Comparison of ENCODE assay signal across 11 cellular contexts in the genomic region with DNA sequence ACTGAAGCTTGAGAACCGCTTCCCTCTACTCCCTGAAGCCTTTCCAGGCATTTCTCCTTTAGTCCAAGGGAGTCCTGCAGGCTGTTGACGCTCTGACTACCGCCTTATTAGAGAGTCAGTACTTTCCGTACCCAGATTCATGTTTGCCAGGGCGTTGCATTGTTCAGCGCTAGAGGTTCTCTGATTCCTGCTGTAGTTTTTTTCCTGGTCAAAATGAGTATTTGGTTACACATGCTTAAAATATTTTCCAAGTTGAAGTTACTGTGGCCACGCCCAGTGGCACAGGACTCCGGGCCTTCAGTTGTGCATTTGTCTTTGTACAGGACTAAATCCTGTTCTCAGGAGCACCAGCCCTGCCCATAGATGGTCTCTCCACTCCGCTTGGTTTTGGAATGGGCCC. TPM values are rescaled to one million over a fixed set of nuclear protein-coding genes. Genes with fewer than 3 reads are reported as not detected.
DNase-seq lines count a peak whose midpoint lies in the region; ATAC-seq, FAIRE-seq and TF ChIP-seq lines count a peak whose summit lies in the region.
"Had no signal": no experiment of that assay in that cellular context is flagged by ENCODE, and none has a peak within 500 bp of the region (broad histone marks: within the 10 kb centered on the region; RNA-seq: fewer than 3 reads in every experiment).

No MANE protein-coding gene starts in this region.

- peak; percentile 89 for ATAC-seq in upper lobe of right lung

- H3K27ac Mint-ChIP-seq in astrocyte (ENCODE audit: unreplicated experiment) = peak overlapping the region; percentile 85
- no peak overlapping the region for H3K27ac Mint-ChIP-seq in activated CD4-positive, alpha-beta T cell treated with anti-CD3 and anti-CD28 coated beads, Interleukin-2, amount 10 ng/mL, durations not matched to agents 24 days and 14 days

- no peaks in the 10 kb centered on the region for H3K79me2 ChIP-seq in astrocyte (ENCODE audit: insufficient read depth, low read length)

- peak overlapping the region; percentile 60 for H3K4me2 ChIP-seq in astrocyte (ENCODE audit: low read length)

- peak overlapping the region; percentile 45 for H2AFZ ChIP-seq in astrocyte (ENCODE audit: low read depth, low read length)

- no peaks in the 10 kb centered on the region for H3K27me3 Mint-ChIP-seq in astrocyte (ENCODE audit: low read depth, unreplicated experiment)
- peaks cover 3% of the 10 kb centered on the region for H3K27me3 Mint-ChIP-seq in activated CD4-positive, alpha-beta T cell treated with anti-CD3 and anti-CD28 coated beads, Interleukin-2, amount 10 ng/mL, durations not matched to agents 24 days and 14 days

- H3K4me3 Mint-ChIP-seq in astrocyte (ENCODE audit: unreplicated experiment) = peak overlapping the region; percentile 30
- no peak overlapping the region for H3K4me3 Mint-ChIP-seq in activated CD4-positive, alpha-beta T cell treated with anti-CD3 and anti-CD28 coated beads, Interleukin-2, amount 10 ng/mL, durations not matched to agents 24 days and 14 days

- no peak for TF ChIP-seq CTCF in astrocyte (IDR thresholded peaks at IDR 0.05; ENCODE audit: insufficient read depth, low read depth, low read length)
- no peak for TF ChIP-seq CTCF in kidney (IDR thresholded peaks at IDR 0.05; ENCODE audit: borderline replicate concordance, extremely low read depth, insufficient read depth)
- TF ChIP-seq CTCF in upper lobe of right lung (IDR thresholded peaks at IDR 0.05) = no peak

- H3K4me1 ChIP-seq in astrocyte (ENCODE audit: insufficient read depth, low read length) (peaks cover 15% of the 10 kb centered on the region), kidney (ENCODE audit: control insufficient read depth in 1 of 2, insufficient read depth in 1 of 2, low read depth in 1 of 2, low read length in 2 of 2) (peaks cover 11 to 29% of the 10 kb centered on the region in 2 donors), upper lobe of right lung (peaks cover 59% of the 10 kb centered on the region)

- no peaks in the 10 kb centered on the region for H3K9me3 Mint-ChIP-seq in astrocyte (ENCODE audit: unreplicated experiment)
- H3K9me3 Mint-ChIP-seq in activated CD4-positive, alpha-beta T cell treated with anti-CD3 and anti-CD28 coated beads, Interleukin-2, amount 10 ng/mL, durations not matched to agents 24 days and 14 days = no peaks in the 10 kb centered on the region

- H3K36me3 ChIP-seq in astrocyte (ENCODE audit: insufficient read depth, low read length) (no peaks in the 10 kb centered on the region), kidney (ENCODE audit: control insufficient read depth in 1 of 2, insufficient read depth in 2 of 2, low read length in 2 of 2) (no peaks in the 10 kb centered on the region), upper lobe of right lung (no peaks in the 10 kb centered on the region)

- DNase-seq in NCI-H510A treated with DMSO at 0.1 percent for 48 hours (lab: John Stamatoyannopoulos, UW) (peak; percentile 48), NCI-H510A (lab: John Stamatoyannopoulos, UW) (no peak), astrocyte (ENCODE audit: low read depth) (peak; percentile 74), kidney (no peak), upper lobe of right lung (peak; percentile 70), MV-4-11 (lab: John Stamatoyannopoulos, UW) (no peak), islet precursor cell (no peak)
- no peak for DNase-seq in activated CD4-positive, alpha-beta T cell treated with anti-CD3 and anti-CD28 coated beads, Interleukin-2, amount 10 ng/mL, durations not matched to agents 24 days and 14 days
- DNase-seq: activated CD8-positive, alpha-beta memory T cell treated with anti-CD3 and anti-CD28 coated beads, Interleukin-2, amount 50 U/mL, for 48 hours; NCI-H187 treated with DMSO at 0.1 percent for 48 hours had no signal

- H3K4me1 Mint-ChIP-seq in astrocyte (ENCODE audit: low read depth, unreplicated experiment) = peaks cover 17% of the 10 kb centered on the region
- H3K4me1 Mint-ChIP-seq in activated CD4-positive, alpha-beta T cell treated with anti-CD3 and anti-CD28 coated beads, Interleukin-2, amount 10 ng/mL, durations not matched to agents 24 days and 14 days = no peaks in the 10 kb centered on the region

- peaks cover 1% of the 10 kb centered on the region for H3K36me3 Mint-ChIP-seq in astrocyte (ENCODE audit: low read depth, unreplicated experiment)
- no peaks in the 10 kb centered on the region for H3K36me3 Mint-ChIP-seq in activated CD4-positive, alpha-beta T cell treated with anti-CD3 and anti-CD28 coated beads, Interleukin-2, amount 10 ng/mL, durations not matched to agents 24 days and 14 days (ENCODE audit: low read depth)

- intact Hi-C loops in kidney (cut with DNase I) (no loop called here), upper lobe of right lung (cut with DNase I) (no loop called here)
- intact Hi-C loops in activated CD4-positive, alpha-beta T cell treated with anti-CD3 and anti-CD28 coated beads, Interleukin-2, amount 10 ng/mL, durations not matched to agents 24 days and 14 days (cut with micrococcal nuclease) = no loop called here

- H4K20me1 ChIP-seq in astrocyte (ENCODE audit: insufficient read depth, low read length) = no peaks in the 10 kb centered on the region

- H3K9ac ChIP-seq in astrocyte (ENCODE audit: low read length) = peak overlapping the region; percentile 5
- peak overlapping the region in 1 of 2 donors; percentile 52 for H3K9ac ChIP-seq in kidney (ENCODE audit: low read length in 2 of 2)

- no peaks in the 10 kb centered on the region for H3K9me3 ChIP-seq in astrocyte (ENCODE audit: insufficient read depth, low read depth, low read length)
- H3K9me3 ChIP-seq in kidney (ENCODE audit: control insufficient read depth in 1 of 2, low read length in 2 of 2) = no peaks in the 10 kb centered on the region
- no peaks in the 10 kb centered on the region for H3K9me3 ChIP-seq in upper lobe of right lung

- H3K27ac ChIP-seq in astrocyte (ENCODE audit: low read depth, low read length) (no peak overlapping the region), kidney (ENCODE audit: low read depth in 2 of 2, low read length in 2 of 2) (peak overlapping the region; percentile 75 to 85), upper lobe of right lung (peak overlapping the region; percentile 79)
- H3K27ac ChIP-seq: C4-2B had no signal

- no peak overlapping the region for H3K4me3 ChIP-seq in astrocyte (ENCODE audit: insufficient read depth, low read depth, low read length)
- peak overlapping the region in 1 of 2 donors; percentile 8 for H3K4me3 ChIP-seq in kidney (ENCODE audit: low read length in 2 of 2)
- no peak overlapping the region for H3K4me3 ChIP-seq in upper lobe of right lung

- FAIRE-seq in astrocyte (lab: Jason Lieb, UNC) (no peak), kidney (lab: Jason Lieb, UNC) (no peak)

- H3K27me3 ChIP-seq in astrocyte (ENCODE audit: insufficient read depth, low read length) = no peaks in the 10 kb centered on the region
- H3K27me3 ChIP-seq in upper lobe of right lung = no peaks in the 10 kb centered on the region

RNA-seq across cellular contexts. Expression of gene MTURN, which starts 7.9 kb away (rescaled TPM):
- total RNA-seq in astrocyte (8.4 and 9.3 TPM in 2 replicates), kidney (80.1 TPM), upper lobe of right lung (31.3 TPM)
- polyA plus RNA-seq in kidney (ENCODE audit: insufficient read depth, low read depth, low replicate concordance) = 54.7 TPM
- total RNA-seq in activated CD4-positive, alpha-beta T cell treated with anti-CD3 and anti-CD28 coated beads, Interleukin-2, amount 10 ng/mL, durations not matched to agents 24 days and 14 days = 3.8 and 4.2 TPM in 2 replicates

Comparison
In these comparisons a context has a peak if more than half of its experiments do, and no peak if none do; other contexts are left out.
1. DNase-seq: peak in NCI-H510A treated with DMSO at 0.1 percent for 48 hours (single experiment), astrocyte (single experiment) and upper lobe of right lung (single experiment); none in NCI-H510A (single experiment), kidney (single experiment), MV-4-11 (single experiment), islet precursor cell (single experiment) and activated CD4-positive, alpha-beta T cell treated with anti-CD3 and anti-CD28 coated beads, Interleukin-2, amount 10 ng/mL, durations not matched to agents 24 days and 14 days (single experiment).